ENCODE assay signal across 8 cellular contexts in the genomic region with DNA sequence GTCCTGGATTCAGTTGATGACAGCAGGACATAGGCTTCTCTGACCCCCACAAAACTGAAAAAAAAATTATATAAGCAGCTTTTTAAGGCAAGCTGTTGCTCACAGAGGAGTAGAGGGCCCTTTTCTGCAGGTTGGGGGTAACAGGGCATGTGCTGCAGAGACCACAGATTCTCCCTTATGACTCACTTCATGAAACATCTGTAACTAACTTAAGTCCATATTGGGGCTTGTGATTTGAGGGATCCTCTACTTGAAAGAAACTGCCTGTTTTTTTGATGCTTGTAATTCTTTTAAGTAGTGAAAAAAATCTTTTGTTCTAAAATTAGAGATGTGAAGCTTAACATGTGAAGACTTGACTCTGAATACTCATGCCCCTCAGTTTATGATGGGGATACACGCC. TPM values are rescaled to one million over a fixed set of nuclear protein-coding genes. Genes with fewer than 3 reads are reported as not detected.
DNase-seq lines count a peak whose midpoint lies in the region; ATAC-seq and TF ChIP-seq lines count a peak whose summit lies in the region.

No MANE protein-coding gene starts in this region.

- TF ChIP-seq CTCF in GM13977 (IDR thresholded peaks at IDR 0.05; ENCODE audit: extremely low read depth, insufficient read depth, missing control alignments): no peak
- no peak for TF ChIP-seq CTCF in fibroblast of pulmonary artery (IDR thresholded peaks at IDR 0.05; ENCODE audit: low read length, missing control alignments)
- TF ChIP-seq CTCF in Peyer's patch (IDR thresholded peaks at IDR 0.05): no peak

- H3K4me3 ChIP-seq in fibroblast of pulmonary artery (replicated peaks; ENCODE audit: low read depth, low read length): no peak overlapping the region
- no peak overlapping the region for H3K4me3 ChIP-seq in Peyer's patch

- no peaks in the 10 kb centered on the region for H3K4me1 ChIP-seq in Peyer's patch

- peak; percentile 76 for DNase-seq in GM13977 (ENCODE audit: low spot score)
- DNase-seq in fibroblast of pulmonary artery (ENCODE audit: low read depth): peak; percentile 16
- DNase-seq in UCSD-AML1 (lab: John Stamatoyannopoulos, UW; ENCODE audit: unreplicated experiment): no peak
- DNase-seq in NCI-H1417 treated with DMSO at 0.1 percent for 48 hours (lab: John Stamatoyannopoulos, UW): no peak
- no peak for DNase-seq in Peyer's patch
- no peak for DNase-seq in DMS 273 treated with DMSO at 0.1 percent for 48 hours (lab: John Stamatoyannopoulos, UW)

- no peaks in the 10 kb centered on the region for H3K9me3 ChIP-seq in Peyer's patch

- no peaks in the 10 kb centered on the region for H3K27me3 ChIP-seq in Peyer's patch

- ATAC-seq in GM21390 (IDR thresholded peaks at IDR 0.05; ENCODE audit: unreplicated experiment) (peak; percentile 98), HG03460 (IDR thresholded peaks at IDR 0.05; ENCODE audit: unreplicated experiment) (peak; percentile 98)

- in situ Hi-C loops in GM13977 (cut with MboI; ENCODE audit: low pct_unique_long_range_greater_than_20kb, low sequenced_read_pairs, unreplicated experiment): no loop called here

- H3K36me3 ChIP-seq in Peyer's patch: peaks cover 0 to 97% (median 3%) of the 10 kb centered on the region in 3 donors

- TF ChIP-seq POLR2A in Peyer's patch (IDR thresholded peaks at IDR 0.05): no peak

- H3K27ac ChIP-seq in Peyer's patch: no peak overlapping the region

RNA-seq across cellular contexts. Expression of a gene that starts 33.4 kb away (rescaled TPM):
- 100 to 1,000 TPM in 3 of 4 donors, 10 to 100 TPM in 1; 81.7 to 140 (median 111) TPM for total RNA-seq in Peyer's patch

Comparison
In these comparisons a context has a peak if more than half of its experiments do, and no peak if none do; other contexts are left out.
1. DNase-seq: peak in GM13977 (single experiment) and fibroblast of pulmonary artery (single experiment); none in UCSD-AML1 (single experiment), NCI-H1417 treated with DMSO at 0.1 percent for 48 hours (single experiment), Peyer's patch (0 of 3) and DMS 273 treated with DMSO at 0.1 percent for 48 hours (single experiment).